Comparison of ENCODE assay signal across 11 cellular contexts in the genomic region with DNA sequence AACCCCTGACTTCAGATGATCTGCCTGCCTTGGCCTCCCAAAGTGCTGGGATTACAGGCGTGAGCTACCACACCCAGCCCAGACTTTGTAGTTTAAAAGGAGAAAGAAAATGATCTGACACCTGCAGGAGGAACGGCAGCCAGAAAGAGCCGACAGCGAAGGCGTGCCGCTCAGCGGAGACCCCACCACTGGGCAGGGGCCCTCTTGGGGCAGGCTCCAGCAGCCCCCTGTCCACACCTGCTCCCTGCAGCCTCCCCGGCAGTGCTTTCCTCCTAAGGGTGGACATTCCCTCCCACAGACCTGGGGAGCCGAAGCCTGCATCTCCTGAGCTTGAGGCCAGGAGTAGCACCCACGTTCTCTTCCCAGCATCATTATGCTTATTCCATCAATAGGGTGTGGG. TPM values are rescaled to one million over a fixed set of nuclear protein-coding genes. Genes with fewer than 3 reads are reported as not detected.
"Had no signal": no experiment of that assay in that cellular context is flagged by ENCODE, and none has a peak within 500 bp of the region (broad histone marks: within the 10 kb centered on the region; RNA-seq: fewer than 3 reads in every experiment).

No MANE protein-coding gene starts in this region.

- H3K4me3 ChIP-seq: GM23248, GM23338, HAP-1 had no signal

- DNase-seq: GM23248, GOT3, H7, H9, HCEC 1CT, HFFc6 had no signal

- H3K9ac ChIP-seq: GM23248 had no signal

- H3K27ac Mint-ChIP-seq: GM23338, H9, HFFc6 had no signal

- H3K4me3 Mint-ChIP-seq: GM23338, H9, HFFc6 had no signal

- H3K9me3 Mint-ChIP-seq: GM23338, H9, HFFc6 had no signal

- H3K27ac ChIP-seq: GM23248 had no signal

- FAIRE-seq: H1, H54 had no signal

- H3K36me3 ChIP-seq: HAP-1 had no signal

- H3K4me2 ChIP-seq: GM23338 had no signal

- H2AFZ ChIP-seq: GM23248, GM23338 had no signal

- ATAC-seq: GM23338, HCT116 had no signal

- H3K9me3 ChIP-seq: HAP-1 had no signal

- H3K4me1 ChIP-seq: HAP-1 had no signal

RNA-seq across cellular contexts. Expression of a gene that starts 19.2 kb away (rescaled TPM):
- total RNA-seq: GM23248, GM23338, H1, H9, HFFc6 had no signal
- polyA plus RNA-seq: GM23248, GM23338, H1 had no signal
